Comparison of ENCODE assay signal across 9 cellular contexts in genomic region chr9:17906204-17906840, GRCh38.
A peak's percentile ranks its signal among the peaks of the same experiment; 100 is the strongest.
DNase-seq lines count a peak whose midpoint lies in the region; ATAC-seq and TF ChIP-seq lines count a peak whose summit lies in the region.
"Had no signal": no experiment of that assay in that cellular context is flagged by ENCODE, and none has a peak within 500 bp of the region (broad histone marks: within the 10 kb centered on the region; RNA-seq: fewer than 3 reads in every experiment).

No MANE protein-coding gene starts in this region.

- TF ChIP-seq CTCF in breast epithelium (IDR thresholded peaks at IDR 0.05) (no peak), MCF 10A (IDR thresholded peaks at IDR 0.05; ENCODE audit: unreplicated experiment) (no peak), foreskin keratinocyte (conservative IDR thresholded peaks at IDR 0.05) (no peak), nephron (IDR thresholded peaks at IDR 0.05; ENCODE audit: unreplicated experiment in 3 of 3) (no peak)

- ATAC-seq in foreskin keratinocyte, result peak; percentile 57
- ATAC-seq in aorta (ENCODE audit: low FRiP score), result peak; percentile 74
- ATAC-seq in stimulated activated naive CD8-positive, alpha-beta T cell treated with anti-CD3 and anti-CD28 coated beads, Interleukin-15, Interleukin-2, amounts not matched to agents 100 U/mL and 50 U/mL, for 24 hours, result no peak
- no peak for ATAC-seq in activated CD4-positive, CD25-positive, alpha-beta regulatory T cell treated with anti-CD3 and anti-CD28 coated beads, Interleukin-2, amount 50 U/mL, for 24 hours

- H3K9me3 ChIP-seq in breast epithelium, result no peaks in the 10 kb centered on the region
- H3K9me3 ChIP-seq in aorta (ENCODE audit: control insufficient read depth, low read length), result no peaks in the 10 kb centered on the region

- H3K4me1 Mint-ChIP-seq in MCF 10A (ENCODE audit: insufficient read depth, unreplicated experiment) (no peaks in the 10 kb centered on the region), nephron (peaks cover 19% of the 10 kb centered on the region)
- H3K4me1 Mint-ChIP-seq: activated naive CD8-positive, alpha-beta T cell treated with anti-CD3 and anti-CD28 coated beads for 36 hours had no signal

- intact Hi-C loops in breast epithelium (cut with DNase I; ENCODE audit: low total_unique reads), result no loop called here
- intact Hi-C loops in MCF 10A (cut with micrococcal nuclease), result no loop called here
- intact Hi-C loops in aorta (cut with DNase I), result loop anchor here in 1 of 2 donors (5.0 kb wide), 3 partner anchors 94 to 301 kb away; no protein-coding TSS in a partner anchor

- H3K36me3 Mint-ChIP-seq in MCF 10A (ENCODE audit: insufficient read depth, unreplicated experiment), result no peaks in the 10 kb centered on the region
- no peaks in the 10 kb centered on the region for H3K36me3 Mint-ChIP-seq in nephron (ENCODE audit: low read depth)
- H3K36me3 Mint-ChIP-seq: activated naive CD8-positive, alpha-beta T cell treated with anti-CD3 and anti-CD28 coated beads for 36 hours had no signal

- H3K27me3 ChIP-seq in breast epithelium (peaks cover 0 to 48% of the 10 kb centered on the region in 2 donors), foreskin keratinocyte (peaks cover 55% of the 10 kb centered on the region), aorta (ENCODE audit: control insufficient read depth in 1 of 2, insufficient read depth in 2 of 2, low read length in 1 of 2) (no peaks in the 10 kb centered on the region)

- 0 to 1% methylated on average over 54 to 55 of the region's 55 CpGs for WGBS in aorta, 2 donors

- TF ChIP-seq POLR2A in breast epithelium (IDR thresholded peaks at IDR 0.05), result no peak

- H3K36me3 ChIP-seq in breast epithelium (no peaks in the 10 kb centered on the region), aorta (ENCODE audit: control insufficient read depth in 1 of 2, insufficient read depth in 2 of 2, low read length in 1 of 2) (no peaks in the 10 kb centered on the region)

- H3K4me1 ChIP-seq in breast epithelium, result no peaks in the 10 kb centered on the region
- H3K4me1 ChIP-seq in foreskin keratinocyte, result no peaks in the 10 kb centered on the region
- no peaks in the 10 kb centered on the region for H3K4me1 ChIP-seq in aorta (ENCODE audit: control insufficient read depth in 1 of 2, insufficient read depth in 2 of 2, low read length in 2 of 2)

- H3K27ac Mint-ChIP-seq in MCF 10A (ENCODE audit: low read depth, unreplicated experiment) (no peak overlapping the region), nephron (no peak overlapping the region)
- H3K27ac Mint-ChIP-seq: activated naive CD8-positive, alpha-beta T cell treated with anti-CD3 and anti-CD28 coated beads for 36 hours had no signal

- H3K4me3 ChIP-seq in breast epithelium (peak overlapping the region; percentile 22 to 39 (median 35)), aorta (ENCODE audit: low read length in 2 of 2) (peak overlapping the region; percentile 65 to 76)

- H3K4me3 Mint-ChIP-seq in MCF 10A (ENCODE audit: unreplicated experiment), result no peak overlapping the region
- H3K4me3 Mint-ChIP-seq in nephron, result peak overlapping the region; percentile 82 to 87 (median 82)
- H3K4me3 Mint-ChIP-seq: activated naive CD8-positive, alpha-beta T cell treated with anti-CD3 and anti-CD28 coated beads for 36 hours had no signal

- H3K27ac ChIP-seq in breast epithelium, result no peak overlapping the region
- H3K27ac ChIP-seq in foreskin keratinocyte, result no peak overlapping the region
- peak overlapping the region in 1 of 2 donors; percentile 33 for H3K27ac ChIP-seq in aorta (ENCODE audit: low read depth in 1 of 2, low read length in 2 of 2)

- BruUV-seq in MCF 10A (replicated peaks; lab: Mats Ljungman, UMichigan), result no TSS peak

- CTCF ChIA-PET in MCF 10A (lab: Yijun Ruan, JAX), result no interaction called here

- POLR2A ChIA-PET in MCF 10A (lab: Yijun Ruan, JAX), result no interaction called here

- H3K27me3 Mint-ChIP-seq in MCF 10A (ENCODE audit: insufficient read depth, unreplicated experiment), result peaks cover 20% of the 10 kb centered on the region
- H3K27me3 Mint-ChIP-seq in nephron (ENCODE audit: low read depth), result peaks cover 79% of the 10 kb centered on the region

- H3K9me3 Mint-ChIP-seq in MCF 10A (ENCODE audit: unreplicated experiment), result peaks cover 6% of the 10 kb centered on the region
- H3K9me3 Mint-ChIP-seq in nephron, result peaks cover 12% of the 10 kb centered on the region
- H3K9me3 Mint-ChIP-seq: activated naive CD8-positive, alpha-beta T cell treated with anti-CD3 and anti-CD28 coated beads for 36 hours had no signal

- DNase-seq in breast epithelium (ENCODE audit: low spot score in 2 of 2) (no peak), MCF 10A (ENCODE audit: unreplicated experiment) (no peak), foreskin keratinocyte (peak in 1 of 2 donors; percentile 28), aorta (peak; percentile 64 to 79), activated T-cell treated with anti-CD3 and anti-CD28 coated beads for 4 hours (no peak)
- DNase-seq in stimulated activated naive CD8-positive, alpha-beta T cell treated with anti-CD3 and anti-CD28 coated beads, Interleukin-15, Interleukin-2, amounts not matched to agents 100 U/mL and 50 U/mL, for 24 hours, result no peak
- DNase-seq: activated naive CD8-positive, alpha-beta T cell treated with anti-CD3 and anti-CD28 coated beads for 36 hours had no signal

Comparison
In these comparisons a context has a peak if more than half of its experiments do, and no peak if none do; other contexts are left out.
1. DNase-seq: peak in aorta (2 of 2); none in breast epithelium (0 of 2), MCF 10A (single experiment), stimulated activated naive CD8-positive, alpha-beta T cell treated with anti-CD3 and anti-CD28 coated beads, Interleukin-15, Interleukin-2, amounts not matched to agents 100 U/mL and 50 U/mL, for 24 hours (single experiment) and activated T-cell treated with anti-CD3 and anti-CD28 coated beads for 4 hours (single experiment).
2. ATAC-seq: peak in foreskin keratinocyte (single experiment) and aorta (single experiment); none in stimulated activated naive CD8-positive, alpha-beta T cell treated with anti-CD3 and anti-CD28 coated beads, Interleukin-15, Interleukin-2, amounts not matched to agents 100 U/mL and 50 U/mL, for 24 hours (single experiment) and activated CD4-positive, CD25-positive, alpha-beta regulatory T cell treated with anti-CD3 and anti-CD28 coated beads, Interleukin-2, amount 50 U/mL, for 24 hours (0 of 2).